Comparison of ENCODE assay signal across 28 cellular contexts in genomic region chr18:54918060-54918459, GRCh38.
"Had no signal": no experiment of that assay in that cellular context is flagged by ENCODE, and none has a peak within 500 bp of the region (broad histone marks: within the 10 kb centered on the region; RNA-seq: fewer than 3 reads in every experiment).

No MANE protein-coding gene starts in this region.

- H3K9me3 ChIP-seq: adrenal gland, body of pancreas, esophagus squamous epithelium, gastroesophageal sphincter had no signal

- H3K4me1 ChIP-seq: adrenal gland, body of pancreas, esophagus squamous epithelium, gastroesophageal sphincter, heart right ventricle had no signal

- H3K4me3 ChIP-seq: adrenal gland, body of pancreas, esophagus squamous epithelium, gastroesophageal sphincter, heart right ventricle had no signal

- H3K27ac ChIP-seq: adrenal gland, body of pancreas, epithelial cell of prostate, esophagus squamous epithelium, gastroesophageal sphincter, heart right ventricle had no signal

- H3K36me3 ChIP-seq: adrenal gland, esophagus squamous epithelium, gastroesophageal sphincter had no signal

- H3K27me3 ChIP-seq: adrenal gland, body of pancreas, esophagus squamous epithelium, gastroesophageal sphincter, heart right ventricle had no signal

- ATAC-seq: activated CD4-positive, alpha-beta T cell treated with anti-CD3 and anti-CD28 coated beads for 36 hours; activated CD8-positive, alpha-beta T cell treated with anti-CD3 and anti-CD28 coated beads for 36 hours; activated T-cell treated with anti-CD3 and anti-CD28 coated beads, Interleukin-2, amount 50 U/mL, for 4 hours; activated T-helper 17 cell treated with anti-CD3 and anti-CD28 coated beads, Interleukin-2, amount 50 U/mL, for 72 hours; body of pancreas; effector memory CD8-positive, alpha-beta T cell; gastroesophageal sphincter; heart right ventricle had no signal

- DNase-seq: activated CD4-positive, alpha-beta T cell treated with anti-CD3 and anti-CD28 coated beads for 36 hours; activated CD4-positive, alpha-beta T cell treated with anti-CD3 and anti-CD28 coated beads, Interleukin-2, amount 10 ng/mL, durations not matched to agents 7 days and 5 days; activated CD4-positive, alpha-beta T cell treated with anti-CD3 and anti-CD28 coated beads, Interleukin-2, amount 50 U/mL, for 48 hours; activated CD4-positive, CD25-positive, alpha-beta regulatory T cell; activated CD4-positive, CD25-positive, alpha-beta regulatory T cell treated with anti-CD3 and anti-CD28 coated beads, Interleukin-2, amount 50 U/mL, for 72 hours; activated CD8-positive, alpha-beta memory T cell treated with anti-CD3 and anti-CD28 coated beads for 24 hours; activated CD8-positive, alpha-beta T cell treated with anti-CD3 and anti-CD28 coated beads for 36 hours; activated effector memory CD4-positive, alpha-beta T cell treated with Interleukin-2 at 50 U/mL for 16 hours; activated gamma-delta T cell treated with Interleukin-2 at 50 U/mL for 16 hours; activated naive CD4-positive, alpha-beta T cell treated with anti-CD3 and anti-CD28 coated beads, Interleukin-2, amount 50 U/mL, for 16 hours; activated naive CD4-positive, alpha-beta T cell treated with Interleukin-2 at 50 U/mL for 16 hours; activated T-cell treated with anti-CD3 and anti-CD28 coated beads, Interleukin-2, amount 50 U/mL, for 4 hours; amygdala; aorta; body of pancreas; caudate nucleus; cortex of kidney; dermis blood vessel endothelial cell; effector CD4-positive, alpha-beta T cell; effector memory CD8-positive, alpha-beta T cell; esophagus squamous epithelium; foreskin melanocyte; heart right ventricle; T-helper 2 cell had no signal
